1 cellular context compared by ENCODE assay signal in genomic region chr5:75236322-75237316, GRCh38.
TF ChIP-seq lines count a peak whose summit lies in the region.

ANKRD31 (minus strand) TSS chr5:75236878; CDS start chr5:75236686, 192 bp downstream.

TF ChIP-seq in K562, 482 proteins besides CTCF, POLR2A, EP300 and RAD21 (continued from another document and continues in another):
- TF ChIP-seq PATZ1 (CRISPR knock-in tag; IDR thresholded peaks at IDR 0.05; ENCODE audit: borderline replicate concordance) (no peak), RBM15 (IDR thresholded peaks at IDR 0.05; ENCODE audit: insufficient read depth, low read length) (no peak), CEBPB (tag; IDR thresholded peaks at IDR 0.05) (no peak), CHD1 (IDR thresholded peaks at IDR 0.05; ENCODE audit: low read length) (no peak), MTA3 (IDR thresholded peaks at IDR 0.05; ENCODE audit: borderline replicate concordance) (peak; percentile 93), ZNF75A (CRISPR knock-in tag; IDR thresholded peaks at IDR 0.05) (no peak), MIER1 (IDR thresholded peaks at IDR 0.05; ENCODE audit: low read depth) (no peak), CREB5 (CRISPR knock-in tag; IDR thresholded peaks at IDR 0.05) (no peak), AFF4 (CRISPR knock-in tag; IDR thresholded peaks at IDR 0.05) (no peak), STAT5B (CRISPR knock-in tag; IDR thresholded peaks at IDR 0.05) (no peak), PML (IDR thresholded peaks at IDR 0.05; ENCODE audit: low read length) (peak; percentile 52; the same call in 1 of the 2 replicates), RERE (CRISPR knock-in tag; IDR thresholded peaks at IDR 0.05; ENCODE audit: borderline replicate concordance) (no peak), JUND (IDR thresholded peaks at IDR 0.05; ENCODE audit: borderline replicate concordance, low read depth, low read length) (0 out of 2 replicates have a peak, but pooled peaks have one; percentile 15), JUND (tag; IDR thresholded peaks at IDR 0.05; ENCODE audit: borderline replicate concordance, low read depth, low read length) (no peak), NFE2 (IDR thresholded peaks at IDR 0.05; ENCODE audit: low read depth) (no peak), KAT2B (IDR thresholded peaks at IDR 0.05; ENCODE audit: low read depth, low read length) (no peak), FOXA3 (CRISPR knock-in tag; conservative IDR thresholded peaks at IDR 0.05 in 1 of 2, IDR thresholded peaks at IDR 0.05 in 1 of 2) (no peak), PHF20 (IDR thresholded peaks at IDR 0.05; ENCODE audit: partially characterized antibody) (peak; percentile 12), POLR2AphosphoS2 (IDR thresholded peaks at IDR 0.05; ENCODE audit: low read length) (no peak), ATF7 (IDR thresholded peaks at IDR 0.05) (peak; percentile 60; the same call in 1 of the 2 replicates), VEZF1 (CRISPR knock-in tag; IDR thresholded peaks at IDR 0.05) (no peak; the same call in 1 of the 2 replicates), KDM4B (IDR thresholded peaks at IDR 0.05; ENCODE audit: borderline replicate concordance in 2 of 2, low read depth in 1 of 2) (no peak), ZNF695 (CRISPR knock-in tag; IDR thresholded peaks at IDR 0.05) (no peak), ATF1 (CRISPR knock-in tag; IDR thresholded peaks at IDR 0.05) (no peak), ATF1 (tag; IDR thresholded peaks at IDR 0.05) (peak; percentile 75), SRSF7 (optimal IDR thresholded peaks at IDR 0.05; ENCODE audit: low read depth, low read length) (no peak), NFE2L1 (tag; IDR thresholded peaks at IDR 0.05; ENCODE audit: borderline replicate concordance, low read depth) (no peak), POLR3A (IDR thresholded peaks at IDR 0.05; ENCODE audit: borderline replicate concordance, extremely low read depth, insufficient read depth, insufficient read length) (no peak), E2F5 (CRISPR knock-in tag; IDR thresholded peaks at IDR 0.05) (no peak), ID3 (CRISPR knock-in tag; IDR thresholded peaks at IDR 0.05) (no peak), ID3 (tag; IDR thresholded peaks at IDR 0.05) (no peak), TFAP4 (CRISPR knock-in tag; IDR thresholded peaks at IDR 0.05; ENCODE audit: borderline replicate concordance) (no peak), SMAD1 (IDR thresholded peaks at IDR 0.05; ENCODE audit: low read depth, low read length, partially characterized antibody) (no peak), ZNF778 (CRISPR knock-in tag; IDR thresholded peaks at IDR 0.05) (no peak), XRCC3 (IDR thresholded peaks at IDR 0.05) (no peak), ETV6 (IDR thresholded peaks at IDR 0.05; ENCODE audit: borderline replicate concordance in 1 of 2, low read depth in 2 of 2, low read length in 1 of 2) (no peak), ETV6 (CRISPR knock-in tag; IDR thresholded peaks at IDR 0.05; ENCODE audit: borderline replicate concordance) (no peak), SMAD3 (CRISPR knock-in tag; conservative IDR thresholded peaks at IDR 0.05) (no peak), CHD4 (IDR thresholded peaks at IDR 0.05; ENCODE audit: insufficient read depth, insufficient replicate concordance, low read depth, low read length, poor library complexity, severe bottlenecking) (no peak), ZNF699 (CRISPR knock-in tag; IDR thresholded peaks at IDR 0.05; ENCODE audit: insufficient replicate concordance) (no peak), ILK (tag; IDR thresholded peaks at IDR 0.05; ENCODE audit: borderline replicate concordance, low read depth) (no peak), ELF4 (CRISPR knock-in tag; IDR thresholded peaks at IDR 0.05) (no peak), FOXM1 (IDR thresholded peaks at IDR 0.05; ENCODE audit: low read depth) (no peak), FOXM1 (CRISPR knock-in tag; IDR thresholded peaks at IDR 0.05; ENCODE audit: low read depth) (no peak), NCOA4 (IDR thresholded peaks at IDR 0.05; ENCODE audit: partially characterized antibody) (no peak), ZBTB8A (IDR thresholded peaks at IDR 0.05; ENCODE audit: partially characterized antibody) (no peak), CREM (IDR thresholded peaks at IDR 0.05; ENCODE audit: low read depth) (peak; percentile 69), ZFX (CRISPR knock-in tag; IDR thresholded peaks at IDR 0.05) (peak; percentile 82), TAF15 (IDR thresholded peaks at IDR 0.05; ENCODE audit: low read depth, low read length) (no peak), ZFP30 (CRISPR knock-in tag; IDR thresholded peaks at IDR 0.05; ENCODE audit: borderline replicate concordance) (no peak), RFX5 (IDR thresholded peaks at IDR 0.05; ENCODE audit: low read depth, low read length) (no peak), GATAD2A (IDR thresholded peaks at IDR 0.05) (peak; percentile 68; the same call in 1 of the 2 replicates), CBFA2T2 (conservative IDR thresholded peaks at IDR 0.05) (no peak)
